Comparison of ENCODE assay signal across 27 cellular contexts in the genomic region with DNA sequence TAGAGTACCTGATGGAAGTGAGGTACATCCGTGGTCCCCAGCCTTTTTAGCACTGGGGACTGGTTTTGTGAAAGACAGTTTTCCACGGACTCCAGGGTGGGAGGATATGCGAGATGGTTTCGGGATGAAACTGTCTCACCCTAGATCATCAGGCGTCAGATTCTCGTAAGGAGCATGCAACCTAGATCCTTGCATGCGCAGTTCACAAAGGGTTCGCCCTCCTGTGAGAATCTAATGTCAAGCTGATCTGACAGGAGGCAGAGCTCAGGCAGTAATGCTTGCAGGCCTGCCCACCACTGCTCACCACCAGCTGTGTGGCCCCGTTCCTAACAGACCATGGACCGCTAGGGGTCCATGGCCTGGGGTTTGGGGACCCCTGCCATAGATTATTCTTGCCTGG. TPM values are rescaled to one million over a fixed set of nuclear protein-coding genes. Genes with fewer than 3 reads are reported as not detected.
DNase-seq lines count a peak whose midpoint lies in the region; ATAC-seq and TF ChIP-seq lines count a peak whose summit lies in the region.
"Had no signal": no experiment of that assay in that cellular context is flagged by ENCODE, and none has a peak within 500 bp of the region (broad histone marks: within the 10 kb centered on the region; RNA-seq: fewer than 3 reads in every experiment).

No MANE protein-coding gene starts in this region.

- ATAC-seq in CD8-positive, alpha-beta T cell = no peak
- no peak for ATAC-seq in GM23338
- ATAC-seq in activated naive CD8-positive, alpha-beta T cell treated with anti-CD3 and anti-CD28 coated beads, Interleukin-2, amount 50 U/mL, for 24 hours = no peak
- no peak for ATAC-seq in GM18498 (IDR thresholded peaks at IDR 0.05; ENCODE audit: unreplicated experiment)
- ATAC-seq: left colon had no signal

- H3K79me2 ChIP-seq in GM23338 (replicated peaks; ENCODE audit: insufficient read depth) = peaks cover 100% of the 10 kb centered on the region

- peaks cover 81% of the 10 kb centered on the region for H4K20me1 ChIP-seq in GM23338 (replicated peaks; ENCODE audit: insufficient read depth)

- H3K27me3 ChIP-seq in CD8-positive, alpha-beta T cell (ENCODE audit: insufficient read depth, low read length) = no peaks in the 10 kb centered on the region
- H3K27me3 ChIP-seq in GM23338 (ENCODE audit: insufficient read depth) = no peaks in the 10 kb centered on the region
- H3K27me3 ChIP-seq: BE2C, cardiac muscle cell, stomach, vagina had no signal

- peaks cover 5% of the 10 kb centered on the region for H3K9me3 Mint-ChIP-seq in CD8-positive, alpha-beta T cell
- H3K9me3 Mint-ChIP-seq in GM23338 (no peaks in the 10 kb centered on the region), nephron (peaks cover 7% of the 10 kb centered on the region)
- peaks cover 9% of the 10 kb centered on the region for H3K9me3 Mint-ChIP-seq in activated naive CD8-positive, alpha-beta T cell treated with anti-CD3 and anti-CD28 coated beads, Interleukin-2, amount 50 U/mL, for 24 hours

- no peaks in the 10 kb centered on the region; the same call in 1 of the 2 replicates for H3F3A ChIP-seq in GM23338 (replicated peaks; ENCODE audit: low read depth)

- H3K27ac ChIP-seq in CD8-positive, alpha-beta T cell (ENCODE audit: low read depth, low read length) = no peak overlapping the region
- no peak overlapping the region for H3K27ac ChIP-seq in GM23338 (ENCODE audit: low read depth)
- H3K27ac ChIP-seq: cardiac muscle cell, GM23248, parathyroid adenoma, RWPE1, stomach, vagina had no signal

- CTCF ChIA-PET in CD8-positive, alpha-beta T cell (lab: Charles Lee) = no interaction called here

- no peaks in the 10 kb centered on the region for H3K27me3 Mint-ChIP-seq in CD8-positive, alpha-beta T cell (ENCODE audit: low read depth)
- H3K27me3 Mint-ChIP-seq in GM23338 (ENCODE audit: insufficient read depth, low read depth, poor library complexity) (peaks cover 10% of the 10 kb centered on the region), nephron (ENCODE audit: low read depth) (no peaks in the 10 kb centered on the region)
- no peaks in the 10 kb centered on the region for H3K27me3 Mint-ChIP-seq in activated naive CD8-positive, alpha-beta T cell treated with anti-CD3 and anti-CD28 coated beads, Interleukin-2, amount 50 U/mL, for 24 hours

- POLR2A ChIA-PET in CD8-positive, alpha-beta T cell (lab: Charles Lee) = no interaction called here

- no peak overlapping the region for H2AFZ ChIP-seq in GM23338
- H2AFZ ChIP-seq: GM23248, parathyroid adenoma had no signal

- no peaks in the 10 kb centered on the region for H3K9me3 ChIP-seq in CD8-positive, alpha-beta T cell (ENCODE audit: low read length)
- H3K9me3 ChIP-seq: BE2C, stomach, vagina had no signal

- H3K36me3 ChIP-seq in CD8-positive, alpha-beta T cell (ENCODE audit: insufficient read depth, low read length) = no peaks in the 10 kb centered on the region
- no peaks in the 10 kb centered on the region for H3K36me3 ChIP-seq in GM23338 (ENCODE audit: insufficient read depth)
- H3K36me3 ChIP-seq: BE2C, cardiac muscle cell, stomach, vagina had no signal

- H3K36me3 Mint-ChIP-seq in CD8-positive, alpha-beta T cell = peaks cover 30% of the 10 kb centered on the region
- H3K36me3 Mint-ChIP-seq in GM23338 (ENCODE audit: low read depth) (no peaks in the 10 kb centered on the region; the same call in 2 of the 3 replicates), nephron (ENCODE audit: low read depth) (peaks cover 4% of the 10 kb centered on the region)
- H3K36me3 Mint-ChIP-seq in activated naive CD8-positive, alpha-beta T cell treated with anti-CD3 and anti-CD28 coated beads, Interleukin-2, amount 50 U/mL, for 24 hours (ENCODE audit: low read depth) = peaks cover 50% of the 10 kb centered on the region

- no peak for TF ChIP-seq CTCF in CD8-positive, alpha-beta T cell (IDR thresholded peaks at IDR 0.05)
- TF ChIP-seq CTCF in GM23338 (conservative IDR thresholded peaks at IDR 0.05; ENCODE audit: low read depth in 2 of 2) = no peak
- no peak for TF ChIP-seq CTCF in nephron (IDR thresholded peaks at IDR 0.05; ENCODE audit: unreplicated experiment in 3 of 3)

- H3K27ac Mint-ChIP-seq in CD8-positive, alpha-beta T cell = peak overlapping the region; percentile 74
- no peak overlapping the region for H3K27ac Mint-ChIP-seq in GM23338
- peak overlapping the region; percentile 55 for H3K27ac Mint-ChIP-seq in activated naive CD8-positive, alpha-beta T cell treated with anti-CD3 and anti-CD28 coated beads, Interleukin-2, amount 50 U/mL, for 24 hours
- peak overlapping the region in 2 of 3 experiments; percentile 4 to 46 for H3K27ac Mint-ChIP-seq in nephron
- H3K27ac Mint-ChIP-seq: activated T-helper 2 cell treated with anti-CD3 and anti-CD28 coated beads, Interferon-gamma antibody, Interleukin-2, Interleukin-4, amounts not matched to agents 10 μg/mL and 5 μg/mL and 100 μg/mL, durations not matched to agents 14 hours and 24 hours and 36 hours had no signal

- H3K4me1 Mint-ChIP-seq in CD8-positive, alpha-beta T cell (ENCODE audit: low read depth) = peaks cover 96% of the 10 kb centered on the region
- H3K4me1 Mint-ChIP-seq in GM23338 = peaks cover 68% of the 10 kb centered on the region
- H3K4me1 Mint-ChIP-seq in activated naive CD8-positive, alpha-beta T cell treated with anti-CD3 and anti-CD28 coated beads, Interleukin-2, amount 50 U/mL, for 24 hours = peaks cover 93% of the 10 kb centered on the region
- H3K4me1 Mint-ChIP-seq in nephron = peaks cover 12% of the 10 kb centered on the region

- peak overlapping the region; percentile 60; the same call in 1 of the 2 replicates for H3K4me2 ChIP-seq in GM23338

- no peaks in the 10 kb centered on the region for H3K9me2 ChIP-seq in GM23338 (ENCODE audit: insufficient read depth)

- intact Hi-C loops in CD8-positive, alpha-beta T cell (cut with DNase I, micrococcal nuclease) = no loop called here

- DNase-seq in CD8-positive, alpha-beta T cell = peak in 1 of 7 experiments; percentile 39
- DNase-seq in GM23338 (ENCODE audit: low spot score) = no peak
- DNase-seq in activated naive CD8-positive, alpha-beta T cell treated with anti-CD3 and anti-CD28 coated beads, Interleukin-2, amount 50 U/mL, for 24 hours = no peak
- DNase-seq in NK-92 (lab: John Stamatoyannopoulos, UW; ENCODE audit: unreplicated experiment) = no peak
- DNase-seq in NOMO-1 (lab: John Stamatoyannopoulos, UW; ENCODE audit: unreplicated experiment in 2 of 2) = no peak
- DNase-seq: activated CD4-positive, CD25-positive, alpha-beta regulatory T cell; BE2C; DMS153; effector CD8-positive, alpha-beta T cell; GM23248; hippocampal formation; IMR-90; left colon; NCI-H1048; NCI-H1694; NCI-H446; NCI-H774; small intestine; stomach had no signal

- peak overlapping the region; percentile 58 for H3K4me3 Mint-ChIP-seq in CD8-positive, alpha-beta T cell
- no peak overlapping the region for H3K4me3 Mint-ChIP-seq in GM23338
- no peak overlapping the region for H3K4me3 Mint-ChIP-seq in activated naive CD8-positive, alpha-beta T cell treated with anti-CD3 and anti-CD28 coated beads, Interleukin-2, amount 50 U/mL, for 24 hours
- no peak overlapping the region for H3K4me3 Mint-ChIP-seq in nephron

- peaks cover 77% of the 10 kb centered on the region for H3K4me1 ChIP-seq in CD8-positive, alpha-beta T cell (ENCODE audit: insufficient read depth, low read length)
- H3K4me1 ChIP-seq in GM23338 (ENCODE audit: insufficient read depth) = peaks cover 66% of the 10 kb centered on the region
- H3K4me1 ChIP-seq: BE2C, parathyroid adenoma had no signal

- no peak overlapping the region for H3K4me3 ChIP-seq in CD8-positive, alpha-beta T cell (ENCODE audit: low read depth, low read length)
- H3K4me3 ChIP-seq in GM23338 = no peak overlapping the region
- H3K4me3 ChIP-seq: cardiac muscle cell, coronary artery, GM23248, stomach, vagina had no signal

TF ChIP-seq in GM23338, 12 proteins besides CTCF, POLR2A, EP300 and RAD21:
- TF ChIP-seq JUNB (IDR thresholded peaks at IDR 0.05; ENCODE audit: unreplicated experiment) (no peak), POLR2AphosphoS5 (IDR thresholded peaks at IDR 0.05; ENCODE audit: low read depth) (no peak)
- TF ChIP-seq, protein P1, sequence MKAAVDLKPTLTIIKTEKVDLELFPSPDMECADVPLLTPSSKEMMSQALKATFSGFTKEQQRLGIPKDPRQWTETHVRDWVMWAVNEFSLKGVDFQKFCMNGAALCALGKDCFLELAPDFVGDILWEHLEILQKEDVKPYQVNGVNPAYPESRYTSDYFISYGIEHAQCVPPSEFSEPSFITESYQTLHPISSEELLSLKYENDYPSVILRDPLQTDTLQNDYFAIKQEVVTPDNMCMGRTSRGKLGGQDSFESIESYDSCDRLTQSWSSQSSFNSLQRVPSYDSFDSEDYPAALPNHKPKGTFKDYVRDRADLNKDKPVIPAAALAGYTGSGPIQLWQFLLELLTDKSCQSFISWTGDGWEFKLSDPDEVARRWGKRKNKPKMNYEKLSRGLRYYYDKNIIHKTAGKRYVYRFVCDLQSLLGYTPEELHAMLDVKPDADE (IDR thresholded peaks at IDR 0.05) = no peak

RNA-seq across cellular contexts. Expression of a gene that starts 11.6 kb away (rescaled TPM):
- total RNA-seq in CD8-positive, alpha-beta T cell = 10 to 100 TPM; 74.1 to 77.9 TPM
- total RNA-seq in GM23338 (2014; rRNA removed; shearing (Covaris generic)) = 70.4 and 73.1 TPM in 2 replicates
- polyA plus RNA-seq in GM23338 (2016; fragmentation: Nextera tagmentation; extraction: Ambion mirVana) = 32.3 and 35.5 TPM in 2 replicates
